18 cellular contexts compared by ENCODE assay signal in the genomic region with DNA sequence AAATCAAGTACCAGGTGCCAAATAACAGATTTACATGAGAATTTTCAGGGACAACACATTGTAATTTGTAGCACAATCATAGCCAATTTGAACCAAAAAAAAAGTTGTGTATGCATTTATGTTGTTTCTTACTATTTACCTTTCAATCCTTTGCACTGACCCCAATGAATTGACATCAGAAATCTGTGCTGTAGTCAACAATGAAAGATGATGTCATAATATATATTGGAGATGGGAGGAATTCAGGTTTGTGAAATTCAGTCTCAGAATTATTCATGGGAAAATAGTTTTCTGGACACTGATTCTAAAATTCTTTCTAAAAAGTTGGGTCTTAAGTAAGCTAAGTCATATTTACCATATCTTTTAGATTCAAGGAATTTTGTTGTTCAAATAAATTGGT. TPM values are rescaled to one million over a fixed set of nuclear protein-coding genes. Genes with fewer than 3 reads are reported as not detected.
"Had no signal": no experiment of that assay in that cellular context is flagged by ENCODE, and none has a peak within 500 bp of the region (broad histone marks: within the 10 kb centered on the region; RNA-seq: fewer than 3 reads in every experiment).

No MANE protein-coding gene starts in this region.

RNA-seq across cellular contexts. Expression of a gene that starts 31.0 kb away (rescaled TPM):
- total RNA-seq: activated B cell treated with CpG ODN at 0.5 μM for 24 hours; activated CD4-positive, alpha-beta memory T cell treated with anti-CD3 and anti-CD28 coated beads for 36 hours; activated CD4-positive, alpha-beta T cell treated with anti-CD3 and anti-CD28 coated beads, Interleukin-2, amount 10 ng/mL, durations not matched to agents 24 days and 14 days; activated CD8-positive, alpha-beta memory T cell treated with anti-CD3 and anti-CD28 coated beads for 36 hours; activated CD8-positive, alpha-beta T cell treated with anti-CD3 and anti-CD28 coated beads for 36 hours; activated naive CD4-positive, alpha-beta T cell treated with anti-CD3 and anti-CD28 coated beads for 36 hours; activated naive CD4-positive, alpha-beta T cell treated with anti-CD3 and anti-CD28 coated beads, Interleukin-2, amount 50 U/mL, for 72 hours; activated naive CD8-positive, alpha-beta T cell treated with anti-CD3 and anti-CD28 coated beads for 36 hours; activated T-cell treated with anti-CD3 and anti-CD28 coated beads, Interleukin-2, amount 50 U/mL, for 72 hours; activated T-helper 1 cell treated with anti-CD3 and anti-CD28 coated beads, Interleukin-12 subunit alpha, Interleukin-12 subunit beta, Interleukin-2, Interleukin-4 antibody, amounts not matched to agents 30 ng/mL and 10 ng/mL and 1 ng/mL, durations not matched to agents 14 hours and 24 hours and 36 hours; activated T-helper 17 cell treated with anti-CD3 and anti-CD28 coated beads, Interleukin-2, amount 50 U/mL, for 72 hours; adrenal gland; aorta; astrocyte; body of pancreas; breast epithelium; cardiac septum; cerebellum had no signal
- polyA plus RNA-seq: adrenal gland, aorta had no signal
